Comparison of ENCODE assay signal across 26 cellular contexts in genomic region chr1:58308206-58308605, GRCh38.
DNase-seq lines count a peak whose midpoint lies in the region; ATAC-seq and TF ChIP-seq lines count a peak whose summit lies in the region.
"Had no signal": no experiment of that assay in that cellular context is flagged by ENCODE, and none has a peak within 500 bp of the region (broad histone marks: within the 10 kb centered on the region; RNA-seq: fewer than 3 reads in every experiment).

No MANE protein-coding gene starts in this region.

- peaks cover 7% of the 10 kb centered on the region for H3F3A ChIP-seq in neural progenitor cell (ENCODE audit: low read depth)

- peaks cover 13% of the 10 kb centered on the region for H3K4me1 Mint-ChIP-seq in neural progenitor cell
- no peaks in the 10 kb centered on the region for H3K4me1 Mint-ChIP-seq in CD8-positive, alpha-beta T cell (ENCODE audit: low read depth)
- H3K4me1 Mint-ChIP-seq: CD14-positive monocyte had no signal

- intact Hi-C loops in CD8-positive, alpha-beta T cell (cut with DNase I, micrococcal nuclease): no loop called here

- H3K9me3 Mint-ChIP-seq in neural progenitor cell: no peaks in the 10 kb centered on the region
- H3K9me3 Mint-ChIP-seq in CD8-positive, alpha-beta T cell: no peaks in the 10 kb centered on the region

- peaks cover 5% of the 10 kb centered on the region for H3K4me1 ChIP-seq in NT2/D1 (ENCODE audit: insufficient read depth, insufficient read length)
- peaks cover 12% of the 10 kb centered on the region for H3K4me1 ChIP-seq in neural progenitor cell
- H3K4me1 ChIP-seq in osteoblast (ENCODE audit: insufficient read depth, low read length): no peaks in the 10 kb centered on the region
- H3K4me1 ChIP-seq in CD8-positive, alpha-beta T cell (ENCODE audit: insufficient read depth, low read length): no peaks in the 10 kb centered on the region
- H3K4me1 ChIP-seq: BE2C, Peyer's patch had no signal

- H3K9ac ChIP-seq in NT2/D1 (ENCODE audit: insufficient read length, low read depth): no peak overlapping the region
- no peak overlapping the region for H3K9ac ChIP-seq in neural progenitor cell
- H3K9ac ChIP-seq: GM23248, KMS-11 had no signal

- no peak overlapping the region for H3K27ac ChIP-seq in neural progenitor cell
- H3K27ac ChIP-seq in osteoblast (ENCODE audit: low read depth, low read length): no peak overlapping the region
- H3K27ac ChIP-seq in CD8-positive, alpha-beta T cell (ENCODE audit: low read depth, low read length): no peak overlapping the region
- H3K27ac ChIP-seq: GM23248, KMS-11, Peyer's patch had no signal

- H3K27me3 ChIP-seq in NT2/D1 (ENCODE audit: insufficient read depth, insufficient read length) (no peaks in the 10 kb centered on the region), neural progenitor cell (no peaks in the 10 kb centered on the region), osteoblast (ENCODE audit: insufficient read depth, low read length) (no peaks in the 10 kb centered on the region)
- no peaks in the 10 kb centered on the region for H3K27me3 ChIP-seq in CD8-positive, alpha-beta T cell (ENCODE audit: insufficient read depth, low read length)
- H3K27me3 ChIP-seq: BE2C, Peyer's patch had no signal

- H3K4me2 ChIP-seq in neural progenitor cell (peak overlapping the region; percentile 4), osteoblast (ENCODE audit: insufficient read depth, low read length) (no peak overlapping the region)
- H3K4me2 ChIP-seq: KMS-11 had no signal

- H3K79me2 ChIP-seq in neural progenitor cell (ENCODE audit: low read depth) (no peaks in the 10 kb centered on the region), osteoblast (ENCODE audit: insufficient read depth, low read length) (no peaks in the 10 kb centered on the region)

- H3K9me3 ChIP-seq in NT2/D1 (ENCODE audit: insufficient read depth, low read length): no peaks in the 10 kb centered on the region; the same call in 1 of the 2 replicates
- no peaks in the 10 kb centered on the region for H3K9me3 ChIP-seq in neural progenitor cell (ENCODE audit: low read depth)
- H3K9me3 ChIP-seq in osteoblast (ENCODE audit: low read depth, low read length): no peaks in the 10 kb centered on the region
- H3K9me3 ChIP-seq in CD8-positive, alpha-beta T cell (ENCODE audit: low read length): no peaks in the 10 kb centered on the region
- H3K9me3 ChIP-seq: BE2C, Peyer's patch had no signal

- CTCF ChIA-PET in CD8-positive, alpha-beta T cell (lab: Charles Lee): interaction anchor here (0.8 to 1.1 kb wide), 2 partner anchors 9 to 10 kb away, joined by 3 to 4 read pairs; no protein-coding TSS in a partner anchor

- H3K4me3 ChIP-seq in NT2/D1 (ENCODE audit: insufficient read length, low read depth) (no peak overlapping the region), neural progenitor cell (no peak overlapping the region), osteoblast (ENCODE audit: insufficient read depth, low read length) (no peak overlapping the region)
- H3K4me3 ChIP-seq in CD8-positive, alpha-beta T cell (ENCODE audit: low read depth, low read length): no peak overlapping the region
- H3K4me3 ChIP-seq: GM12878, GM23248, Peyer's patch had no signal

- no peak for ATAC-seq in CD8-positive, alpha-beta T cell
- no peak for ATAC-seq in GM19351 (IDR thresholded peaks at IDR 0.05; ENCODE audit: unreplicated experiment)
- ATAC-seq: GM12878, HCT116 had no signal

- H3K4me3 Mint-ChIP-seq in neural progenitor cell: no peak overlapping the region
- H3K4me3 Mint-ChIP-seq in CD8-positive, alpha-beta T cell: no peak overlapping the region
- H3K4me3 Mint-ChIP-seq: CD14-positive monocyte had no signal

- H3K27me3 Mint-ChIP-seq in neural progenitor cell (ENCODE audit: insufficient read depth, low read depth): peaks cover 6% of the 10 kb centered on the region
- H3K27me3 Mint-ChIP-seq in CD8-positive, alpha-beta T cell (ENCODE audit: low read depth): peaks cover 3% of the 10 kb centered on the region

- H3K27ac Mint-ChIP-seq in neural progenitor cell: no peak overlapping the region
- H3K27ac Mint-ChIP-seq in CD8-positive, alpha-beta T cell: no peak overlapping the region
- H3K27ac Mint-ChIP-seq: CD14-positive monocyte had no signal

- H3K36me3 ChIP-seq in NT2/D1 (ENCODE audit: insufficient read depth, insufficient read length, low read length) (no peaks in the 10 kb centered on the region), neural progenitor cell (no peaks in the 10 kb centered on the region), osteoblast (ENCODE audit: insufficient read depth, low read length) (no peaks in the 10 kb centered on the region)
- H3K36me3 ChIP-seq in CD8-positive, alpha-beta T cell (ENCODE audit: insufficient read depth, low read length): no peaks in the 10 kb centered on the region
- H3K36me3 ChIP-seq: BE2C, Peyer's patch had no signal

- DNase-seq in NCI-H2107 treated with DMSO at 0.1 percent for 48 hours (lab: John Stamatoyannopoulos, UW; ENCODE audit: unreplicated experiment) (peak; percentile 83), NCI-H2107 (lab: John Stamatoyannopoulos, UW) (no peak), NT2/D1 (ENCODE audit: low read depth, low spot score) (peak; percentile 58), iPS DF 19.7 (ENCODE audit: low read depth, low spot score) (peak; percentile 35), neural progenitor cell (ENCODE audit: low spot score) (peak; percentile 34), osteoblast (ENCODE audit: insufficient read length, low spot score, missing footprints) (no peak)
- DNase-seq in CD8-positive, alpha-beta T cell: no peak
- DNase-seq: 8988T, ACHN, BE2C, GDM1, GM23248, IMR-90, MM.1S, NCI-H1694, NCI-H2081, NCI-H446 treated with DMSO at 0.1 percent for 48 hours, NCI-H69, Peyer's patch, SHP77 treated with DMSO at 0.1 percent for 48 hours, T-helper 1 cell had no signal

- TF ChIP-seq CTCF in neural progenitor cell (IDR thresholded peaks at IDR 0.05) (no peak), osteoblast (IDR thresholded peaks at IDR 0.05; ENCODE audit: extremely low read depth, low read depth, low read length) (no peak)
- TF ChIP-seq CTCF in CD8-positive, alpha-beta T cell (IDR thresholded peaks at IDR 0.05): no peak

- POLR2A ChIA-PET in CD8-positive, alpha-beta T cell (lab: Charles Lee): no interaction called here

- no peak overlapping the region for H2AFZ ChIP-seq in neural progenitor cell (replicated peaks)
- H2AFZ ChIP-seq in osteoblast (ENCODE audit: low read length): no peak overlapping the region
- H2AFZ ChIP-seq: GM23248 had no signal

- H4K20me1 ChIP-seq in neural progenitor cell (ENCODE audit: low read depth) (no peaks in the 10 kb centered on the region), osteoblast (ENCODE audit: insufficient read depth, low read length) (no peaks in the 10 kb centered on the region)

- no peaks in the 10 kb centered on the region for H3K36me3 Mint-ChIP-seq in neural progenitor cell
- H3K36me3 Mint-ChIP-seq in CD8-positive, alpha-beta T cell: no peaks in the 10 kb centered on the region
- H3K36me3 Mint-ChIP-seq: CD14-positive monocyte had no signal

Comparison
In these comparisons a context has a peak if more than half of its experiments do, and no peak if none do; other contexts are left out.
1. DNase-seq: peak in NCI-H2107 treated with DMSO at 0.1 percent for 48 hours (single experiment), NT2/D1 (single experiment), iPS DF 19.7 (single experiment) and neural progenitor cell (single experiment); none in NCI-H2107 (single experiment), osteoblast (single experiment) and CD8-positive, alpha-beta T cell (0 of 7).